In genomic region chr5:73201547-73202513, GRCh38 we compare ENCODE assay signal across 1 cellular context.
TF ChIP-seq lines count a peak whose summit lies in the region.

No MANE protein-coding gene starts in this region.

TF ChIP-seq in HepG2, 621 proteins besides CTCF, POLR2A, EP300 and RAD21 (continued from another document and continues in another):
- no peak for TF ChIP-seq ZNF280D (CRISPR knock-in tag; IDR thresholded peaks at IDR 0.05)
- 0 out of 2 replicates have a peak, but pooled peaks have one; percentile 28 for TF ChIP-seq MIER2 (CRISPR knock-in tag; IDR thresholded peaks at IDR 0.05)
- 0 out of 2 replicates have a peak, but pooled peaks have one; percentile 16 for TF ChIP-seq ZNF143 (CRISPR knock-in tag; IDR thresholded peaks at IDR 0.05)
- no peak for TF ChIP-seq U2AF1 (optimal IDR thresholded peaks at IDR 0.05; ENCODE audit: low read depth, low read length)
- peak; percentile 48; the same call in 1 of the 2 replicates for TF ChIP-seq MXD1 (CRISPR knock-in tag; IDR thresholded peaks at IDR 0.05)
- TF ChIP-seq ZFP36L2 (CRISPR knock-in tag; IDR thresholded peaks at IDR 0.05): no peak
- no peak for TF ChIP-seq HOMEZ (CRISPR knock-in tag; IDR thresholded peaks at IDR 0.05; ENCODE audit: low read depth)
- no peak for TF ChIP-seq TRIM24 (CRISPR knock-in tag; IDR thresholded peaks at IDR 0.05)
- no peak for TF ChIP-seq ZNF3 (CRISPR knock-in tag; IDR thresholded peaks at IDR 0.05)
- TF ChIP-seq ISX (CRISPR knock-in tag; conservative IDR thresholded peaks at IDR 0.05): no peak
- 0 out of 2 replicates have a peak, but pooled peaks have one; percentile 19 for TF ChIP-seq HOXA3 (CRISPR knock-in tag; IDR thresholded peaks at IDR 0.05)
- 0 out of 2 replicates have a peak, but pooled peaks have one; percentile 44 for TF ChIP-seq KLF15 (CRISPR knock-in tag; IDR thresholded peaks at IDR 0.05; ENCODE audit: borderline replicate concordance)
- TF ChIP-seq ZNF564 (CRISPR knock-in tag; IDR thresholded peaks at IDR 0.05): no peak
- peak; percentile 73 for TF ChIP-seq GABPB1 (CRISPR knock-in tag; IDR thresholded peaks at IDR 0.05)
- no peak for TF ChIP-seq ELK4 (CRISPR knock-in tag; IDR thresholded peaks at IDR 0.05; ENCODE audit: borderline replicate concordance)
- TF ChIP-seq NR1H2 (CRISPR knock-in tag; IDR thresholded peaks at IDR 0.05; ENCODE audit: borderline replicate concordance, low read depth): no peak
- 0 out of 2 replicates have a peak, but pooled peaks have one; percentile 40 for TF ChIP-seq BRCA1 (CRISPR knock-in tag; IDR thresholded peaks at IDR 0.05)
- 0 out of 2 replicates have a peak, but pooled peaks have one; percentile 39 for TF ChIP-seq ZSCAN12 (CRISPR knock-in tag; IDR thresholded peaks at IDR 0.05)
- no peak for TF ChIP-seq PAXIP1 (CRISPR knock-in tag; conservative IDR thresholded peaks at IDR 0.05)
- no peak for TF ChIP-seq MTF2 (CRISPR knock-in tag; IDR thresholded peaks at IDR 0.05; ENCODE audit: borderline replicate concordance)
- TF ChIP-seq GABPA (IDR thresholded peaks at IDR 0.05; ENCODE audit: low read depth, low read length): no peak
- 0 out of 2 replicates have a peak, but pooled peaks have one; percentile 11 for TF ChIP-seq GABPA (CRISPR knock-in tag; IDR thresholded peaks at IDR 0.05; ENCODE audit: low read depth)
- TF ChIP-seq PLSCR1 (CRISPR knock-in tag; IDR thresholded peaks at IDR 0.05; ENCODE audit: borderline replicate concordance): no peak
- TF ChIP-seq SRF (IDR thresholded peaks at IDR 0.05; ENCODE audit: low read depth, low read length): no peak
- no peak for TF ChIP-seq SP140L (CRISPR knock-in tag; IDR thresholded peaks at IDR 0.05; ENCODE audit: borderline replicate concordance)
- 0 out of 2 replicates have a peak, but pooled peaks have one; percentile 22 for TF ChIP-seq ERF (CRISPR knock-in tag; IDR thresholded peaks at IDR 0.05)
- TF ChIP-seq ADNP (CRISPR knock-in tag; IDR thresholded peaks at IDR 0.05): no peak
- TF ChIP-seq HNRNPLL (IDR thresholded peaks at IDR 0.05; ENCODE audit: low read depth, low read length, poor library complexity, severe bottlenecking): peak; percentile 61
- no peak for TF ChIP-seq CENPT (CRISPR knock-in tag; IDR thresholded peaks at IDR 0.05; ENCODE audit: low read depth)
- no peak for TF ChIP-seq SYNCRIP (IDR thresholded peaks at IDR 0.05; ENCODE audit: insufficient read depth, low read depth, low read length)
- TF ChIP-seq SP4 (CRISPR knock-in tag; IDR thresholded peaks at IDR 0.05): no peak
- TF ChIP-seq ZNF614 (CRISPR knock-in tag; IDR thresholded peaks at IDR 0.05; ENCODE audit: borderline replicate concordance): no peak
- TF ChIP-seq IKZF4 (CRISPR knock-in tag; IDR thresholded peaks at IDR 0.05; ENCODE audit: borderline replicate concordance, low read depth, not compliant biosample characterization): no peak
- no peak for TF ChIP-seq HMG20B (CRISPR knock-in tag; conservative IDR thresholded peaks at IDR 0.05)
- no peak for TF ChIP-seq RFX5 (IDR thresholded peaks at IDR 0.05; ENCODE audit: low read depth, low read length)
- TF ChIP-seq POGZ (CRISPR knock-in tag; IDR thresholded peaks at IDR 0.05): peak; percentile 60; the same call in 1 of the 2 replicates
- 0 out of 2 replicates have a peak, but pooled peaks have one; percentile 39 for TF ChIP-seq HOXA5 (CRISPR knock-in tag; IDR thresholded peaks at IDR 0.05)
- TF ChIP-seq HINFP (CRISPR knock-in tag; IDR thresholded peaks at IDR 0.05; ENCODE audit: low read depth): no peak
- TF ChIP-seq RBAK (CRISPR knock-in tag; IDR thresholded peaks at IDR 0.05): no peak
- TF ChIP-seq ZNF451 (CRISPR knock-in tag; IDR thresholded peaks at IDR 0.05): no peak
- TF ChIP-seq JUND (CRISPR knock-in tag; IDR thresholded peaks at IDR 0.05): no peak
- TF ChIP-seq KAT8 (CRISPR knock-in tag; IDR thresholded peaks at IDR 0.05): no peak
- no peak for TF ChIP-seq MYNN (CRISPR knock-in tag; IDR thresholded peaks at IDR 0.05; ENCODE audit: low read depth)
- TF ChIP-seq ZNF574 (CRISPR knock-in tag; IDR thresholded peaks at IDR 0.05): 0 out of 2 replicates have a peak, but pooled peaks have one; percentile 45
- TF ChIP-seq SOX13 (IDR thresholded peaks at IDR 0.05): no peak
- no peak for TF ChIP-seq SOX13 (CRISPR knock-in tag; conservative IDR thresholded peaks at IDR 0.05 in 1 of 2, IDR thresholded peaks at IDR 0.05 in 1 of 2)
- TF ChIP-seq TEAD3 (CRISPR knock-in tag; optimal IDR thresholded peaks at IDR 0.05; ENCODE audit: borderline replicate concordance): peak; percentile 13
- TF ChIP-seq CBX5 (CRISPR knock-in tag; IDR thresholded peaks at IDR 0.05; ENCODE audit: borderline replicate concordance): no peak
- TF ChIP-seq DMAP1 (CRISPR knock-in tag; IDR thresholded peaks at IDR 0.05): no peak
- TF ChIP-seq TP53 (CRISPR knock-in tag; conservative IDR thresholded peaks at IDR 0.05): no peak
- no peak for TF ChIP-seq SRSF4 (IDR thresholded peaks at IDR 0.05; ENCODE audit: low read depth, low read length, poor library complexity, severe bottlenecking)
- TF ChIP-seq ETV6 (CRISPR knock-in tag; conservative IDR thresholded peaks at IDR 0.05): no peak
- no peak for TF ChIP-seq TIGD3 (CRISPR knock-in tag; IDR thresholded peaks at IDR 0.05; ENCODE audit: borderline replicate concordance)
- peak; percentile 56; the same call in 1 of the 2 replicates for TF ChIP-seq RFXAP (CRISPR knock-in tag; IDR thresholded peaks at IDR 0.05; ENCODE audit: borderline replicate concordance)
- TF ChIP-seq HOXD1 (CRISPR knock-in tag; IDR thresholded peaks at IDR 0.05): peak; percentile 44; the same call in 1 of the 2 replicates
